Comparison of ENCODE assay signal across 1 cellular context in genomic region chr10:75235375-75236177, GRCh38.
A peak's percentile ranks its signal among the peaks of the same experiment; 100 is the strongest.
TF ChIP-seq lines count a peak whose summit lies in the region.

Gene COMTD1, minus strand, starts transcription at chr10:75235957. Its CDS starts 29 bp downstream, at chr10:75235928.

TF ChIP-seq in WTC11, 78 proteins besides CTCF, POLR2A, EP300 and RAD21 (continued from another document):
- TF ChIP-seq HMGXB4 (CRISPR knock-in tag; IDR thresholded peaks at IDR 0.05) (peak; percentile 61; the same call in 1 of the 2 replicates), OVOL2 (CRISPR knock-in tag; IDR thresholded peaks at IDR 0.05; ENCODE audit: borderline replicate concordance) (no peak), NR3C1 (CRISPR knock-in tag; conservative IDR thresholded peaks at IDR 0.05; ENCODE audit: low read depth) (no peak), ZSCAN18 (CRISPR knock-in tag; IDR thresholded peaks at IDR 0.05) (no peak), IRF2 (CRISPR knock-in tag; IDR thresholded peaks at IDR 0.05; ENCODE audit: borderline replicate concordance, low read depth) (no peak), TEAD4 (CRISPR knock-in tag; IDR thresholded peaks at IDR 0.05) (no peak), CBFB (CRISPR knock-in tag; IDR thresholded peaks at IDR 0.05; ENCODE audit: low read depth) (no peak), USF2 (CRISPR knock-in tag; IDR thresholded peaks at IDR 0.05) (peak; percentile 95), FOXP1 (CRISPR knock-in tag; IDR thresholded peaks at IDR 0.05; ENCODE audit: borderline replicate concordance) (peak; percentile 6; the same call in 1 of the 2 replicates), ATF3 (CRISPR knock-in tag; conservative IDR thresholded peaks at IDR 0.05) (no peak), ZNF423 (CRISPR knock-in tag; IDR thresholded peaks at IDR 0.05) (peak; percentile 34; the same call in 1 of the 2 replicates), FOXK1 (CRISPR knock-in tag; IDR thresholded peaks at IDR 0.05) (0 out of 2 replicates have a peak, but pooled peaks have one; percentile 40), JAZF1 (CRISPR knock-in tag; IDR thresholded peaks at IDR 0.05) (no peak)
